In genomic region chr2:217127744-217128143, GRCh38 we compare ENCODE assay signal across 21 cellular contexts.
DNase-seq lines count a peak whose midpoint lies in the region.
"Had no signal": no experiment of that assay in that cellular context is flagged by ENCODE, and none has a peak within 500 bp of the region (broad histone marks: within the 10 kb centered on the region; RNA-seq: fewer than 3 reads in every experiment).

No MANE protein-coding gene starts in this region.

- intact Hi-C loops in cardiac septum (cut with DNase I) = no loop called here

- DNase-seq in DMS153 treated with DMSO at 0.1 percent for 48 hours (lab: John Stamatoyannopoulos, UW; ENCODE audit: unreplicated experiment) (peak; percentile 16), NCI-H1436 treated with DMSO at 0.1 percent for 48 hours (lab: John Stamatoyannopoulos, UW) (peak; percentile 76), RPMI7951 (ENCODE audit: low read depth) (peak; percentile 6), fibroblast of peridontal ligament (ENCODE audit: extremely low read depth) (peak; percentile 80), cardiac septum (ENCODE audit: low spot score) (no peak), NCI-H2171 (lab: John Stamatoyannopoulos, UW) (no peak)
- DNase-seq in stimulated activated CD4-positive, alpha-beta T cell treated with anti-CD3 and anti-CD28 coated beads, Interleukin-4, amount 100 ng/mL, for 1 hour = no peak
- no peak for DNase-seq in stimulated activated CD4-positive, alpha-beta T cell treated with anti-CD3 and anti-CD28 coated beads, Interleukin-12 subunit alpha, Interleukin-12 subunit beta, amount 100 ng/mL, for 4 hours
- DNase-seq: activated CD4-positive, alpha-beta T cell treated with anti-CD3 and anti-CD28 coated beads, Interleukin-2, amount 50 U/mL, for 4 hours; activated CD8-positive, alpha-beta memory T cell treated with anti-CD3 and anti-CD28 coated beads, Interleukin-2, amount 50 U/mL, for 48 hours; activated naive CD8-positive, alpha-beta T cell treated with anti-CD3 and anti-CD28 coated beads, Interleukin-2, amount 50 U/mL, for 24 hours; caudate nucleus; CD8-positive, alpha-beta memory T cell; EL; hypothalamus; NCI-H187; NCI-H524 treated with DMSO at 0.1 percent for 48 hours; OCI-M1; SIG-M5; upper lobe of right lung; WERI-Rb-1 had no signal

Comparison
In these comparisons a context has a peak if more than half of its experiments do, and no peak if none do; other contexts are left out.
1. DNase-seq: peak in DMS153 treated with DMSO at 0.1 percent for 48 hours (single experiment), NCI-H1436 treated with DMSO at 0.1 percent for 48 hours (single experiment), RPMI7951 (single experiment) and fibroblast of peridontal ligament (single experiment); none in cardiac septum (single experiment), NCI-H2171 (single experiment), stimulated activated CD4-positive, alpha-beta T cell treated with anti-CD3 and anti-CD28 coated beads, Interleukin-4, amount 100 ng/mL, for 1 hour (single experiment) and stimulated activated CD4-positive, alpha-beta T cell treated with anti-CD3 and anti-CD28 coated beads, Interleukin-12 subunit alpha, Interleukin-12 subunit beta, amount 100 ng/mL, for 4 hours (single experiment).